In genomic region chr20:48490976-48491657, GRCh38 we compare ENCODE assay signal across 21 cellular contexts.
"Had no signal": no experiment of that assay in that cellular context is flagged by ENCODE, and none has a peak within 500 bp of the region (broad histone marks: within the 10 kb centered on the region; RNA-seq: fewer than 3 reads in every experiment).

No MANE protein-coding gene starts in this region.

- H3K4me1 ChIP-seq: left lung had no signal

- H3K27ac ChIP-seq: brain microvascular endothelial cell, left lung, VCaP had no signal

- H3K4me2 ChIP-seq: smooth muscle cell had no signal

- H3K4me3 Mint-ChIP-seq: activated CD4-positive, alpha-beta memory T cell treated with anti-CD3 and anti-CD28 coated beads, Interleukin-2, amount 10 ng/mL, durations not matched to agents 7 days and 5 days; activated naive CD4-positive, alpha-beta T cell treated with anti-CD3 and anti-CD28 coated beads, Interleukin-2, amount 10 ng/mL, durations not matched to agents 7 days and 5 days; activated naive CD8-positive, alpha-beta T cell treated with anti-CD3 and anti-CD28 coated beads, Interleukin-2, amount 50 U/mL, for 24 hours; activated T-cell treated with anti-CD3 and anti-CD28 coated beads, Interleukin-2, amount 50 U/mL, for 24 hours; central memory CD8-positive, alpha-beta T cell; nephron; stimulated activated naive CD8-positive, alpha-beta T cell treated with anti-CD3 and anti-CD28 coated beads, Interleukin-15, amount 100 ng/mL, for 72 hours; type B pancreatic cell had no signal

- H3K4me3 ChIP-seq: left lung, smooth muscle cell had no signal

- H3K4me1 Mint-ChIP-seq: activated CD4-positive, alpha-beta memory T cell treated with anti-CD3 and anti-CD28 coated beads, Interleukin-2, amount 10 ng/mL, durations not matched to agents 7 days and 5 days; activated naive CD4-positive, alpha-beta T cell treated with anti-CD3 and anti-CD28 coated beads, Interleukin-2, amount 10 ng/mL, durations not matched to agents 7 days and 5 days; activated naive CD8-positive, alpha-beta T cell treated with anti-CD3 and anti-CD28 coated beads, Interleukin-2, amount 50 U/mL, for 24 hours; central memory CD8-positive, alpha-beta T cell; stimulated activated naive CD8-positive, alpha-beta T cell treated with anti-CD3 and anti-CD28 coated beads, Interleukin-15, amount 100 ng/mL, for 72 hours had no signal

- ATAC-seq: activated naive CD8-positive, alpha-beta T cell treated with anti-CD3 and anti-CD28 coated beads, Interleukin-2, amount 50 U/mL, for 24 hours; left lung; right cardiac atrium; stimulated activated naive CD8-positive, alpha-beta T cell treated with anti-CD3 and anti-CD28 coated beads, Interleukin-15, amount 100 ng/mL, for 72 hours had no signal

- H3K27ac Mint-ChIP-seq: activated CD4-positive, alpha-beta memory T cell treated with anti-CD3 and anti-CD28 coated beads, Interleukin-2, amount 10 ng/mL, durations not matched to agents 7 days and 5 days; activated naive CD4-positive, alpha-beta T cell treated with anti-CD3 and anti-CD28 coated beads, Interleukin-2, amount 10 ng/mL, durations not matched to agents 7 days and 5 days; activated naive CD8-positive, alpha-beta T cell treated with anti-CD3 and anti-CD28 coated beads, Interleukin-2, amount 50 U/mL, for 24 hours; activated T-cell treated with anti-CD3 and anti-CD28 coated beads, Interleukin-2, amount 50 U/mL, for 24 hours; activated T-helper 2 cell treated with anti-CD3 and anti-CD28 coated beads, Interferon-gamma antibody, Interleukin-2, Interleukin-4, amounts not matched to agents 10 μg/mL and 5 μg/mL and 100 μg/mL, durations not matched to agents 14 hours and 24 hours and 36 hours; nephron; type B pancreatic cell had no signal

- DNase-seq: activated CD4-positive, alpha-beta memory T cell treated with anti-CD3 and anti-CD28 coated beads, Interleukin-2, amount 10 ng/mL, durations not matched to agents 7 days and 5 days; activated CD4-positive, alpha-beta T cell treated with anti-CD3 and anti-CD28 coated beads for 1 hour; activated naive CD4-positive, alpha-beta T cell treated with anti-CD3 and anti-CD28 coated beads, Interleukin-2, amount 10 ng/mL, durations not matched to agents 7 days and 5 days; activated naive CD8-positive, alpha-beta T cell treated with anti-CD3 and anti-CD28 coated beads, Interleukin-2, amount 50 U/mL, for 24 hours; activated T-cell treated with anti-CD3 and anti-CD28 coated beads, Interleukin-2, amount 50 U/mL, for 24 hours; brain microvascular endothelial cell; cortex of kidney; left lung; midbrain; right cardiac atrium; stimulated activated CD4-positive, alpha-beta T cell treated with anti-CD3 and anti-CD28 coated beads, Interleukin-4, amount 100 ng/mL, for 1 hour; stimulated activated naive CD8-positive, alpha-beta T cell treated with anti-CD3 and anti-CD28 coated beads, Interleukin-15, amount 100 ng/mL, for 72 hours; T-helper 2 cell had no signal

- H3K9me3 Mint-ChIP-seq: activated CD4-positive, alpha-beta memory T cell treated with anti-CD3 and anti-CD28 coated beads, Interleukin-2, amount 10 ng/mL, durations not matched to agents 7 days and 5 days; activated naive CD4-positive, alpha-beta T cell treated with anti-CD3 and anti-CD28 coated beads, Interleukin-2, amount 10 ng/mL, durations not matched to agents 7 days and 5 days; activated naive CD8-positive, alpha-beta T cell treated with anti-CD3 and anti-CD28 coated beads, Interleukin-2, amount 50 U/mL, for 24 hours; activated T-cell treated with anti-CD3 and anti-CD28 coated beads, Interleukin-2, amount 50 U/mL, for 24 hours; activated T-helper 2 cell treated with anti-CD3 and anti-CD28 coated beads, Interferon-gamma antibody, Interleukin-2, Interleukin-4, amounts not matched to agents 10 μg/mL and 5 μg/mL and 100 μg/mL, durations not matched to agents 14 hours and 24 hours and 36 hours; central memory CD8-positive, alpha-beta T cell; nephron; stimulated activated naive CD8-positive, alpha-beta T cell treated with anti-CD3 and anti-CD28 coated beads, Interleukin-15, amount 100 ng/mL, for 72 hours; type B pancreatic cell had no signal

- H3K36me3 Mint-ChIP-seq: activated naive CD4-positive, alpha-beta T cell treated with anti-CD3 and anti-CD28 coated beads, Interleukin-2, amount 10 ng/mL, durations not matched to agents 7 days and 5 days; type B pancreatic cell had no signal

- H3K27me3 ChIP-seq: brain microvascular endothelial cell had no signal

- H3K9me3 ChIP-seq: left lung had no signal

- FAIRE-seq: frontal cortex, keratinocyte had no signal

- H3K36me3 ChIP-seq: brain microvascular endothelial cell, left lung had no signal
